1 cellular context compared by ENCODE assay signal in the genomic region with DNA sequence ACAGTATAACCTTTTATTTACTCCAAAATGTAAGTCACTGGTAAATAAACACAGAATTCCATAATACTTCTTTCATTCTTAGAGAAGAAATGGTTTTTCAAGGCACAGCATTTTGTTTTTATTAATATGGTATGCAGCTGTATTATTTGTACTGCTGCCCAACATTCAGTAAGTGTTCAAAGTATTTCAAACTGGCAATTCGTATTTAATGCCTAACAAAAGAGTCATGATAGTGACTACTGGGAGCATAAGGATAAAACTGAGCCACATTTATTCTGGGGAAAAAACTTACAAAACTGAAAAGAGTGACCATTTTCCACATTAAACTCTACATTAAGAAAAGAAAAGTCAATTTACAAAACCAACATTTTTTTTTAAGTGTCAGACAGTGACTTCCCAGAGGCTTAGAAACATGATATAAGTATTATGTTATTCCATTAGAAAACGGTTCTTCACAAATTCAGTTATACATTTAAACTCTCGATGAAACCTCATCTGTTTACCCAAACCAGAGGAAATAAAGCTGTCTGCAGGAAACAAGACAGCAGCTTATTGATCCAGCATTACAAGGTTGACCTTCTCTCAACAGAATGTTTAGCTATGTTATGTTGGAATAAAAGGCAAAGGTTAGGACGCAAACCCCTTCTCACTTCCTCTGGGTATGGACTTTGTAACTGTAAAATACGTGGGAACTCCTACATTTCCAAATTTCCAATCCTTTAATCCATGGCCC.
TF ChIP-seq lines count a peak whose summit lies in the region.

No MANE protein-coding gene starts in this region.

TF ChIP-seq in HepG2, 621 proteins besides CTCF, POLR2A, EP300 and RAD21 (continued from another document and continues in another):
- TF ChIP-seq, protein P1, sequence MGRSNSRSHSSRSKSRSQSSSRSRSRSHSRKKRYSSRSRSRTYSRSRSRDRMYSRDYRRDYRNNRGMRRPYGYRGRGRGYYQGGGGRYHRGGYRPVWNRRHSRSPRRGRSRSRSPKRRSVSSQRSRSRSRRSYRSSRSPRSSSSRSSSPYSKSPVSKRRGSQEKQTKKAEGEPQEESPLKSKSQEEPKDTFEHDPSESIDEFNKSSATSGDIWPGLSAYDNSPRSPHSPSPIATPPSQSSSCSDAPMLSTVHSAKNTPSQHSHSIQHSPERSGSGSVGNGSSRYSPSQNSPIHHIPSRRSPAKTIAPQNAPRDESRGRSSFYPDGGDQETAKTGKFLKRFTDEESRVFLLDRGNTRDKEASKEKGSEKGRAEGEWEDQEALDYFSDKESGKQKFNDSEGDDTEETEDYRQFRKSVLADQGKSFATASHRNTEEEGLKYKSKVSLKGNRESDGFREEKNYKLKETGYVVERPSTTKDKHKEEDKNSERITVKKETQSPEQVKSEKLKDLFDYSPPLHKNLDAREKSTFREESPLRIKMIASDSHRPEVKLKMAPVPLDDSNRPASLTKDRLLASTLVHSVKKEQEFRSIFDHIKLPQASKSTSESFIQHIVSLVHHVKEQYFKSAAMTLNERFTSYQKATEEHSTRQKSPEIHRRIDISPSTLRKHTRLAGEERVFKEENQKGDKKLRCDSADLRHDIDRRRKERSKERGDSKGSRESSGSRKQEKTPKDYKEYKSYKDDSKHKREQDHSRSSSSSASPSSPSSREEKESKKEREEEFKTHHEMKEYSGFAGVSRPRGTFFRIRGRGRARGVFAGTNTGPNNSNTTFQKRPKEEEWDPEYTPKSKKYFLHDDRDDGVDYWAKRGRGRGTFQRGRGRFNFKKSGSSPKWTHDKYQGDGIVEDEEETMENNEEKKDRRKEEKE (IDR thresholded peaks at IDR 0.05), result no peak
- no peak for TF ChIP-seq ZFP62 (CRISPR knock-in tag; IDR thresholded peaks at IDR 0.05)
- no peak for TF ChIP-seq PLRG1 (conservative IDR thresholded peaks at IDR 0.05)
- TF ChIP-seq ZNF547 (CRISPR knock-in tag; IDR thresholded peaks at IDR 0.05), result no peak
- no peak for TF ChIP-seq ZNF274 (CRISPR knock-in tag; IDR thresholded peaks at IDR 0.05)
- peak; percentile 31 for TF ChIP-seq YY1 (IDR thresholded peaks at IDR 0.05; ENCODE audit: insufficient read depth, insufficient replicate concordance, low read depth, low read length)
- TF ChIP-seq RCOR2 (CRISPR knock-in tag; IDR thresholded peaks at IDR 0.05), result peak; percentile 97
- no peak for TF ChIP-seq ZNF121 (CRISPR knock-in tag; IDR thresholded peaks at IDR 0.05)
- TF ChIP-seq, protein P2, sequence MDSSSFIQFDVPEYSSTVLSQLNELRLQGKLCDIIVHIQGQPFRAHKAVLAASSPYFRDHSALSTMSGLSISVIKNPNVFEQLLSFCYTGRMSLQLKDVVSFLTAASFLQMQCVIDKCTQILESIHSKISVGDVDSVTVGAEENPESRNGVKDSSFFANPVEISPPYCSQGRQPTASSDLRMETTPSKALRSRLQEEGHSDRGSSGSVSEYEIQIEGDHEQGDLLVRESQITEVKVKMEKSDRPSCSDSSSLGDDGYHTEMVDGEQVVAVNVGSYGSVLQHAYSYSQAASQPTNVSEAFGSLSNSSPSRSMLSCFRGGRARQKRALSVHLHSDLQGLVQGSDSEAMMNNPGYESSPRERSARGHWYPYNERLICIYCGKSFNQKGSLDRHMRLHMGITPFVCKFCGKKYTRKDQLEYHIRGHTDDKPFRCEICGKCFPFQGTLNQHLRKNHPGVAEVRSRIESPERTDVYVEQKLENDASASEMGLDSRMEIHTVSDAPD (CRISPR knock-in tag; IDR thresholded peaks at IDR 0.05), result no peak; the same call in 1 of the 2 replicates
- TF ChIP-seq, protein P3, sequence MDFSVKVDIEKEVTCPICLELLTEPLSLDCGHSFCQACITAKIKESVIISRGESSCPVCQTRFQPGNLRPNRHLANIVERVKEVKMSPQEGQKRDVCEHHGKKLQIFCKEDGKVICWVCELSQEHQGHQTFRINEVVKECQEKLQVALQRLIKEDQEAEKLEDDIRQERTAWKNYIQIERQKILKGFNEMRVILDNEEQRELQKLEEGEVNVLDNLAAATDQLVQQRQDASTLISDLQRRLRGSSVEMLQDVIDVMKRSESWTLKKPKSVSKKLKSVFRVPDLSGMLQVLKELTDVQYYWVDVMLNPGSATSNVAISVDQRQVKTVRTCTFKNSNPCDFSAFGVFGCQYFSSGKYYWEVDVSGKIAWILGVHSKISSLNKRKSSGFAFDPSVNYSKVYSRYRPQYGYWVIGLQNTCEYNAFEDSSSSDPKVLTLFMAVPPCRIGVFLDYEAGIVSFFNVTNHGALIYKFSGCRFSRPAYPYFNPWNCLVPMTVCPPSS (IDR thresholded peaks at IDR 0.05), result no peak
- no peak for TF ChIP-seq XRCC5 (optimal IDR thresholded peaks at IDR 0.05; ENCODE audit: low read length)
- TF ChIP-seq, protein P4, sequence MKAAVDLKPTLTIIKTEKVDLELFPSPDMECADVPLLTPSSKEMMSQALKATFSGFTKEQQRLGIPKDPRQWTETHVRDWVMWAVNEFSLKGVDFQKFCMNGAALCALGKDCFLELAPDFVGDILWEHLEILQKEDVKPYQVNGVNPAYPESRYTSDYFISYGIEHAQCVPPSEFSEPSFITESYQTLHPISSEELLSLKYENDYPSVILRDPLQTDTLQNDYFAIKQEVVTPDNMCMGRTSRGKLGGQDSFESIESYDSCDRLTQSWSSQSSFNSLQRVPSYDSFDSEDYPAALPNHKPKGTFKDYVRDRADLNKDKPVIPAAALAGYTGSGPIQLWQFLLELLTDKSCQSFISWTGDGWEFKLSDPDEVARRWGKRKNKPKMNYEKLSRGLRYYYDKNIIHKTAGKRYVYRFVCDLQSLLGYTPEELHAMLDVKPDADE (CRISPR knock-in tag; IDR thresholded peaks at IDR 0.05), result no peak
- TF ChIP-seq, protein P5, sequence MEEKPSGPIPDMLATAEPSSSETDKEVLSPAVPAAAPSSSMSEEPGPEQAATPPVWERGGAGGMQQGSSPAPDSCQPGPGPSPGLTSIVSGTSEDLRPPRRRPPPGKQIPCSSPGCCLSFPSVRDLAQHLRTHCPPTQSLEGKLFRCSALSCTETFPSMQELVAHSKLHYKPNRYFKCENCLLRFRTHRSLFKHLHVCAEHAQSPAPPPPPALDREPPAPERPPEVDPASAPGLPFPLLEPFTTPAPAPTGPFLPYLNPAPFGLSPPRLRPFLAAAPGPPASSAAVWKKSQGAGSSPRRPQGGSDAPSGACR (CRISPR knock-in tag; IDR thresholded peaks at IDR 0.05), result peak; percentile 86
- 0 out of 2 replicates have a peak, but pooled peaks have one; percentile 59 for TF ChIP-seq KDM3A (CRISPR knock-in tag; IDR thresholded peaks at IDR 0.05; ENCODE audit: low read depth)
- TF ChIP-seq CBX2 (IDR thresholded peaks at IDR 0.05; ENCODE audit: low read depth, low read length), result no peak
- TF ChIP-seq CBX2 (CRISPR knock-in tag; IDR thresholded peaks at IDR 0.05; ENCODE audit: low read depth), result no peak
- 0 out of 2 replicates have a peak, but pooled peaks have one; percentile 65 for TF ChIP-seq NAIF1 (CRISPR knock-in tag; IDR thresholded peaks at IDR 0.05; ENCODE audit: borderline replicate concordance)
- TF ChIP-seq YEATS2 (CRISPR knock-in tag; IDR thresholded peaks at IDR 0.05; ENCODE audit: borderline replicate concordance), result peak; percentile 61; the same call in 1 of the 2 replicates
- no peak for TF ChIP-seq GABPA (IDR thresholded peaks at IDR 0.05; ENCODE audit: low read depth, low read length)
- peak; percentile 76 for TF ChIP-seq GABPA (CRISPR knock-in tag; IDR thresholded peaks at IDR 0.05; ENCODE audit: low read depth)
- 0 out of 2 replicates have a peak, but pooled peaks have one; percentile 45 for TF ChIP-seq KLF11 (CRISPR knock-in tag; IDR thresholded peaks at IDR 0.05)
- no peak for TF ChIP-seq ZFP37 (CRISPR knock-in tag; IDR thresholded peaks at IDR 0.05; ENCODE audit: borderline replicate concordance)
- peak; percentile 90 for TF ChIP-seq SAP130 (CRISPR knock-in tag; IDR thresholded peaks at IDR 0.05; ENCODE audit: low read depth)
- peak; percentile 51; the same call in 1 of the 2 replicates for TF ChIP-seq TP53 (CRISPR knock-in tag; conservative IDR thresholded peaks at IDR 0.05)
- TF ChIP-seq ZNF891 (CRISPR knock-in tag; IDR thresholded peaks at IDR 0.05), result no peak
- peak; percentile 69; the same call in 1 of the 2 replicates for TF ChIP-seq GATAD1 (CRISPR knock-in tag; IDR thresholded peaks at IDR 0.05)
- TF ChIP-seq KAT7 (CRISPR knock-in tag; IDR thresholded peaks at IDR 0.05; ENCODE audit: borderline replicate concordance), result peak; percentile 95
- TF ChIP-seq, protein P6, sequence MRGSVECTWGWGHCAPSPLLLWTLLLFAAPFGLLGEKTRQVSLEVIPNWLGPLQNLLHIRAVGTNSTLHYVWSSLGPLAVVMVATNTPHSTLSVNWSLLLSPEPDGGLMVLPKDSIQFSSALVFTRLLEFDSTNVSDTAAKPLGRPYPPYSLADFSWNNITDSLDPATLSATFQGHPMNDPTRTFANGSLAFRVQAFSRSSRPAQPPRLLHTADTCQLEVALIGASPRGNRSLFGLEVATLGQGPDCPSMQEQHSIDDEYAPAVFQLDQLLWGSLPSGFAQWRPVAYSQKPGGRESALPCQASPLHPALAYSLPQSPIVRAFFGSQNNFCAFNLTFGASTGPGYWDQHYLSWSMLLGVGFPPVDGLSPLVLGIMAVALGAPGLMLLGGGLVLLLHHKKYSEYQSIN (CRISPR knock-in tag; IDR thresholded peaks at IDR 0.05; ENCODE audit: borderline replicate concordance), result no peak
- peak; percentile 61; the same call in 1 of the 2 replicates for TF ChIP-seq ZFP90 (CRISPR knock-in tag; IDR thresholded peaks at IDR 0.05; ENCODE audit: borderline replicate concordance)
- TF ChIP-seq ZNF326 (CRISPR knock-in tag; IDR thresholded peaks at IDR 0.05; ENCODE audit: borderline replicate concordance), result no peak
- TF ChIP-seq ZNF484 (CRISPR knock-in tag; IDR thresholded peaks at IDR 0.05; ENCODE audit: borderline replicate concordance, low read depth), result no peak
- TF ChIP-seq ZNF75D (CRISPR knock-in tag; IDR thresholded peaks at IDR 0.05; ENCODE audit: borderline replicate concordance), result no peak
- TF ChIP-seq, protein P7, sequence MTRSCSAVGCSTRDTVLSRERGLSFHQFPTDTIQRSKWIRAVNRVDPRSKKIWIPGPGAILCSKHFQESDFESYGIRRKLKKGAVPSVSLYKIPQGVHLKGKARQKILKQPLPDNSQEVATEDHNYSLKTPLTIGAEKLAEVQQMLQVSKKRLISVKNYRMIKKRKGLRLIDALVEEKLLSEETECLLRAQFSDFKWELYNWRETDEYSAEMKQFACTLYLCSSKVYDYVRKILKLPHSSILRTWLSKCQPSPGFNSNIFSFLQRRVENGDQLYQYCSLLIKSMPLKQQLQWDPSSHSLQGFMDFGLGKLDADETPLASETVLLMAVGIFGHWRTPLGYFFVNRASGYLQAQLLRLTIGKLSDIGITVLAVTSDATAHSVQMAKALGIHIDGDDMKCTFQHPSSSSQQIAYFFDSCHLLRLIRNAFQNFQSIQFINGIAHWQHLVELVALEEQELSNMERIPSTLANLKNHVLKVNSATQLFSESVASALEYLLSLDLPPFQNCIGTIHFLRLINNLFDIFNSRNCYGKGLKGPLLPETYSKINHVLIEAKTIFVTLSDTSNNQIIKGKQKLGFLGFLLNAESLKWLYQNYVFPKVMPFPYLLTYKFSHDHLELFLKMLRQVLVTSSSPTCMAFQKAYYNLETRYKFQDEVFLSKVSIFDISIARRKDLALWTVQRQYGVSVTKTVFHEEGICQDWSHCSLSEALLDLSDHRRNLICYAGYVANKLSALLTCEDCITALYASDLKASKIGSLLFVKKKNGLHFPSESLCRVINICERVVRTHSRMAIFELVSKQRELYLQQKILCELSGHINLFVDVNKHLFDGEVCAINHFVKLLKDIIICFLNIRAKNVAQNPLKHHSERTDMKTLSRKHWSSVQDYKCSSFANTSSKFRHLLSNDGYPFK (CRISPR knock-in tag; IDR thresholded peaks at IDR 0.05; ENCODE audit: borderline replicate concordance), result no peak
- TF ChIP-seq, protein P8, sequence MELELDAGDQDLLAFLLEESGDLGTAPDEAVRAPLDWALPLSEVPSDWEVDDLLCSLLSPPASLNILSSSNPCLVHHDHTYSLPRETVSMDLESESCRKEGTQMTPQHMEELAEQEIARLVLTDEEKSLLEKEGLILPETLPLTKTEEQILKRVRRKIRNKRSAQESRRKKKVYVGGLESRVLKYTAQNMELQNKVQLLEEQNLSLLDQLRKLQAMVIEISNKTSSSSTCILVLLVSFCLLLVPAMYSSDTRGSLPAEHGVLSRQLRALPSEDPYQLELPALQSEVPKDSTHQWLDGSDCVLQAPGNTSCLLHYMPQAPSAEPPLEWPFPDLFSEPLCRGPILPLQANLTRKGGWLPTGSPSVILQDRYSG (CRISPR knock-in tag; IDR thresholded peaks at IDR 0.05), result no peak; the same call in 1 of the 2 replicates
- no peak for TF ChIP-seq PAWR (CRISPR knock-in tag; IDR thresholded peaks at IDR 0.05; ENCODE audit: borderline replicate concordance)
- TF ChIP-seq HNRNPUL1 (IDR thresholded peaks at IDR 0.05; ENCODE audit: low read depth, low read length), result no peak
- peak; percentile 99 for TF ChIP-seq ONECUT2 (CRISPR knock-in tag; IDR thresholded peaks at IDR 0.05)
- TF ChIP-seq NFIB (CRISPR knock-in tag; IDR thresholded peaks at IDR 0.05; ENCODE audit: borderline replicate concordance), result no peak
- TF ChIP-seq, protein P9, sequence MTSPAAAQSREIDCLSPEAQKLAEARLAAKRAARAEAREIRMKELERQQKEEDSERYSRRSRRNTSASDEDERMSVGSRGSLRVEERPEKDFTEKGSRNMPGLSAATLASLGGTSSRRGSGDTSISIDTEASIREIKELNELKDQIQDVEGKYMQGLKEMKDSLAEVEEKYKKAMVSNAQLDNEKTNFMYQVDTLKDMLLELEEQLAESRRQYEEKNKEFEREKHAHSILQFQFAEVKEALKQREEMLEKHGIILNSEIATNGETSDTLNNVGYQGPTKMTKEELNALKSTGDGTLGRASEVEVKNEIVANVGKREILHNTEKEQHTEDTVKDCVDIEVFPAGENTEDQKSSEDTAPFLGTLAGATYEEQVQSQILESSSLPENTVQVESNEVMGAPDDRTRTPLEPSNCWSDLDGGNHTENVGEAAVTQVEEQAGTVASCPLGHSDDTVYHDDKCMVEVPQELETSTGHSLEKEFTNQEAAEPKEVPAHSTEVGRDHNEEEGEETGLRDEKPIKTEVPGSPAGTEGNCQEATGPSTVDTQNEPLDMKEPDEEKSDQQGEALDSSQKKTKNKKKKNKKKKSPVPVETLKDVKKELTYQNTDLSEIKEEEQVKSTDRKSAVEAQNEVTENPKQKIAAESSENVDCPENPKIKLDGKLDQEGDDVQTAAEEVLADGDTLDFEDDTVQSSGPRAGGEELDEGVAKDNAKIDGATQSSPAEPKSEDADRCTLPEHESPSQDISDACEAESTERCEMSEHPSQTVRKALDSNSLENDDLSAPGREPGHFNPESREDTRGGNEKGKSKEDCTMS (CRISPR knock-in tag; conservative IDR thresholded peaks at IDR 0.05), result no peak
- TF ChIP-seq, protein P10, sequence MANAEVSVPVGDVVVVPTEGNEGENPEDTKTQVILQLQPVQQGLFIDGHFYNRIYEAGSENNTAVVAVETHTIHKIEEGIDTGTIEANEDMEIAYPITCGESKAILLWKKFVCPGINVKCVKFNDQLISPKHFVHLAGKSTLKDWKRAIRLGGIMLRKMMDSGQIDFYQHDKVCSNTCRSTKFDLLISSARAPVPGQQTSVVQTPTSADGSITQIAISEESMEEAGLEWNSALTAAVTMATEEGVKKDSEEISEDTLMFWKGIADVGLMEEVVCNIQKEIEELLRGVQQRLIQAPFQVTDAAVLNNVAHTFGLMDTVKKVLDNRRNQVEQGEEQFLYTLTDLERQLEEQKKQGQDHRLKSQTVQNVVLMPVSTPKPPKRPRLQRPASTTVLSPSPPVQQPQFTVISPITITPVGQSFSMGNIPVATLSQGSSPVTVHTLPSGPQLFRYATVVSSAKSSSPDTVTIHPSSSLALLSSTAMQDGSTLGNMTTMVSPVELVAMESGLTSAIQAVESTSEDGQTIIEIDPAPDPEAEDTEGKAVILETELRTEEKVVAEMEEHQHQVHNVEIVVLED (CRISPR knock-in tag; IDR thresholded peaks at IDR 0.05; ENCODE audit: borderline replicate concordance), result no peak
- peak; percentile 88 for TF ChIP-seq TBL1XR1 (IDR thresholded peaks at IDR 0.05; ENCODE audit: borderline replicate concordance, low read length, partially characterized antibody)
- peak; percentile 80; the same call in 1 of the 2 replicates for TF ChIP-seq ZNF772 (CRISPR knock-in tag; IDR thresholded peaks at IDR 0.05)
- peak; percentile 67; the same call in 1 of the 2 replicates for TF ChIP-seq CCDC6 (CRISPR knock-in tag; IDR thresholded peaks at IDR 0.05)
